In genomic region chr4:38672247-38673071, GRCh38 we compare ENCODE assay signal across 8 cellular contexts.
DNase-seq lines count a peak whose midpoint lies in the region; ATAC-seq lines count a peak whose summit lies in the region.

No MANE protein-coding gene starts in this region.

- ATAC-seq in HG02642 (IDR thresholded peaks at IDR 0.05; ENCODE audit: poor library complexity, unreplicated experiment) = no peak

- H3K4me1 ChIP-seq in stomach smooth muscle (ENCODE audit: control insufficient read depth, insufficient read depth, low read length) = peaks cover 76% of the 10 kb centered on the region

- peak overlapping the region; percentile 92 for H3K27ac ChIP-seq in stomach smooth muscle (ENCODE audit: low read length)

- no peaks in the 10 kb centered on the region for H3K36me3 ChIP-seq in stomach smooth muscle (ENCODE audit: control insufficient read depth in 2 of 2, insufficient read depth in 2 of 2, low read length in 2 of 2)

- peak overlapping the region in 1 of 2 donors; percentile 54 for H3K4me3 ChIP-seq in stomach smooth muscle (ENCODE audit: low read length in 2 of 2)

- no peaks in the 10 kb centered on the region for H3K9me3 ChIP-seq in stomach smooth muscle (ENCODE audit: control insufficient read depth in 2 of 2, low read length in 2 of 2)

- no peaks in the 10 kb centered on the region for H3K27me3 ChIP-seq in stomach smooth muscle (ENCODE audit: control insufficient read depth in 1 of 2, insufficient read depth in 2 of 2, low read length in 2 of 2)

- H3K9ac ChIP-seq in stomach smooth muscle (ENCODE audit: low read length in 2 of 2) = peak overlapping the region; percentile 39 to 60

- DNase-seq in NCI-H524 (lab: John Stamatoyannopoulos, UW) = peak; percentile 71 to 81
- peak; percentile 35 for DNase-seq in astrocyte of the hippocampus (ENCODE audit: low read depth, low spot score)
- peak; percentile 42 for DNase-seq in left kidney (ENCODE audit: low read depth, low spot score)
- DNase-seq in NCI-H2029 (lab: John Stamatoyannopoulos, UW) = no peak
- DNase-seq in NOMO-1 (lab: John Stamatoyannopoulos, UW; ENCODE audit: unreplicated experiment in 2 of 2) = no peak
- DNase-seq in NCI-H2227 treated with DMSO at 0.1 percent for 48 hours (lab: John Stamatoyannopoulos, UW) = no peak

Comparison
In these comparisons a context has a peak if more than half of its experiments do, and no peak if none do; other contexts are left out.
1. DNase-seq: peak in NCI-H524 (2 of 2), astrocyte of the hippocampus (single experiment) and left kidney (single experiment); none in NCI-H2029 (single experiment), NOMO-1 (0 of 2) and NCI-H2227 treated with DMSO at 0.1 percent for 48 hours (single experiment).